ENCODE assay signal across 15 cellular contexts in genomic region chr1:6040859-6041415, GRCh38.
"Had no signal": no experiment of that assay in that cellular context is flagged by ENCODE, and none has a peak within 500 bp of the region (broad histone marks: within the 10 kb centered on the region; RNA-seq: fewer than 3 reads in every experiment).

No MANE protein-coding gene starts in this region.

- H3K4me1 ChIP-seq: adrenal gland, ascending aorta, foreskin keratinocyte, parathyroid adenoma, right lobe of liver, tibial artery had no signal

- DNase-seq: activated CD4-positive, CD25-positive, alpha-beta regulatory T cell treated with anti-CD3 and anti-CD28 coated beads, Interleukin-2, amount 50 U/mL, for 72 hours; central memory CD4-positive, alpha-beta T cell; effector memory CD4-positive, alpha-beta T cell; foreskin keratinocyte; kidney; right lobe of liver; small intestine; tibial artery had no signal

- ATAC-seq: activated CD8-positive, alpha-beta T cell treated with anti-CD3 and anti-CD28 coated beads, Interleukin-2, amount 10 ng/mL, durations not matched to agents 7 days and 5 days; stimulated activated effector memory CD8-positive, alpha-beta T cell treated with anti-CD3 and anti-CD28 coated beads, Interleukin-12 subunit alpha, Interleukin-12 subunit beta, amount 100 ng/mL, for 72 hours; stimulated activated naive CD8-positive, alpha-beta T cell treated with anti-CD3 and anti-CD28 coated beads, Interleukin-15, amount 100 ng/mL, for 72 hours had no signal

- H3K4me3 ChIP-seq: adrenal gland, ascending aorta, right lobe of liver, tibial artery had no signal

- H2AFZ ChIP-seq: parathyroid adenoma had no signal

- H3K27ac ChIP-seq: adrenal gland, ascending aorta, foreskin keratinocyte, parathyroid adenoma, right lobe of liver, tibial artery, WERI-Rb-1 had no signal

- H3K79me2 ChIP-seq: parathyroid adenoma had no signal

- H3K9me3 ChIP-seq: adrenal gland, ascending aorta, right lobe of liver, tibial artery had no signal

- H3K36me3 ChIP-seq: adrenal gland, ascending aorta, right lobe of liver, tibial artery had no signal

- H3K9ac ChIP-seq: parathyroid adenoma had no signal

- H3K27me3 ChIP-seq: adrenal gland, ascending aorta, right lobe of liver had no signal
